19 cellular contexts compared by ENCODE assay signal in genomic region chr12:16766736-16767135, GRCh38.
"Had no signal": no experiment of that assay in that cellular context is flagged by ENCODE, and none has a peak within 500 bp of the region (broad histone marks: within the 10 kb centered on the region; RNA-seq: fewer than 3 reads in every experiment).

No MANE protein-coding gene starts in this region.

- H3K27me3 ChIP-seq: tibial nerve, uterus had no signal

- H3K4me1 ChIP-seq: lower lobe of right lung, parathyroid adenoma, tibial nerve, uterus had no signal

- H3K27ac ChIP-seq: lower lobe of right lung, parathyroid adenoma, tibial nerve, uterus had no signal

- H3K36me3 ChIP-seq: lower lobe of right lung, tibial nerve, uterus had no signal

- ATAC-seq: activated CD8-positive, alpha-beta T cell treated with anti-CD3 and anti-CD28 coated beads, Interleukin-2, amount 10 ng/mL, durations not matched to agents 7 days and 5 days; activated naive CD4-positive, alpha-beta T cell treated with anti-CD3 and anti-CD28 coated beads, Interleukin-2, amount 50 U/mL, for 72 hours; activated T-cell treated with anti-CD3 and anti-CD28 coated beads, Interleukin-2, amount 50 U/mL, for 72 hours; left colon; lower lobe of right lung; stimulated activated naive B cell treated with anti-CD40 and anti-IgM and Interleukin-4, amounts not matched to agents 10 μg/mL and 1 μg/mL and 100 μg/mL, for 72 hours; WTC11 had no signal

- H3K9me3 ChIP-seq: uterus had no signal

- H3K4me3 ChIP-seq: lower lobe of right lung, tibial nerve, uterus had no signal

- DNase-seq: activated CD4-positive, alpha-beta T cell treated with anti-CD3 and anti-CD28 coated beads for 4 hours; activated CD8-positive, alpha-beta memory T cell treated with anti-CD3 and anti-CD28 coated beads, Interleukin-2, amount 50 U/mL, for 4 hours; activated CD8-positive, alpha-beta T cell treated with anti-CD3 and anti-CD28 coated beads, Interleukin-2, amount 10 ng/mL, durations not matched to agents 7 days and 5 days; activated gamma-delta T cell; activated T-cell treated with anti-CD3 and anti-CD28 coated beads, Interleukin-2, amount 50 U/mL, for 72 hours; amygdala; effector CD8-positive, alpha-beta T cell; head of caudate nucleus; left colon; lower lobe of right lung; midbrain; stimulated activated CD4-positive, alpha-beta T cell treated with anti-CD3 and anti-CD28 coated beads, Interleukin-4, amount 100 ng/mL, for 1 hour; stimulated activated naive B cell treated with anti-CD40 and anti-IgM and Interleukin-4, amounts not matched to agents 10 μg/mL and 1 μg/mL and 100 μg/mL, for 72 hours; T-helper 2 cell; uterus had no signal
